14 cellular contexts compared by ENCODE assay signal in the genomic region with DNA sequence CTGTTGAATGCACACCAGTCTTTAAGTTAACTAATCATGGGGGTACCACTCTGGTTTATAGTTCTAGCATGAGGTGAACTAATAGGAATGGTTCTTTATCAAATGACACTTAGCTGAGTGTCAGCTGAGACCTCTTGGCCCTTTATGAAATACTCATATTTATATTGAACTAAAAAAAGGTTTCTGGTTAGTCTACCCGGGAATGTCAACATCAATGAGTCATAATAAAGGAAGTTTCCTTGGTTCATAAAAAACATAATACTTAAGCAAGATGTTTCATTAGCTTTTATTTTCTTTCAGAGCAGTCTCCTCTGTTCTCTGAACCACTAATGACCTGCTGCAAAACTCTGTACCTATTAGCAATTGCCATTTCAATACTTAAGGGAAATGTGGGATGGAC. TPM values are rescaled to one million over a fixed set of nuclear protein-coding genes. Genes with fewer than 3 reads are reported as not detected.
DNase-seq lines count a peak whose midpoint lies in the region; ATAC-seq, FAIRE-seq and TF ChIP-seq lines count a peak whose summit lies in the region.
"Had no signal": no experiment of that assay in that cellular context is flagged by ENCODE, and none has a peak within 500 bp of the region (broad histone marks: within the 10 kb centered on the region; RNA-seq: fewer than 3 reads in every experiment).

No MANE protein-coding gene starts in this region.

- H3K36me3 ChIP-seq in lower lobe of right lung, result no peaks in the 10 kb centered on the region
- no peaks in the 10 kb centered on the region for H3K36me3 ChIP-seq in CD8-positive, alpha-beta T cell (ENCODE audit: insufficient read depth, low read length)

- H3K4me1 Mint-ChIP-seq in CD8-positive, alpha-beta T cell (ENCODE audit: low read depth), result no peaks in the 10 kb centered on the region
- no peaks in the 10 kb centered on the region for H3K4me1 Mint-ChIP-seq in naive thymus-derived CD8-positive, alpha-beta T cell

- intact Hi-C loops in lower lobe of right lung (cut with DNase I), result no loop called here
- intact Hi-C loops in CD8-positive, alpha-beta T cell (cut with DNase I, micrococcal nuclease), result no loop called here

- H3K9me3 Mint-ChIP-seq in CD8-positive, alpha-beta T cell, result no peaks in the 10 kb centered on the region
- no peaks in the 10 kb centered on the region for H3K9me3 Mint-ChIP-seq in naive thymus-derived CD8-positive, alpha-beta T cell

- POLR2A ChIA-PET in CD8-positive, alpha-beta T cell (lab: Charles Lee), result no interaction called here
- POLR2A ChIA-PET in naive thymus-derived CD8-positive, alpha-beta T cell (lab: Charles Lee), result no interaction called here

- H3K27me3 ChIP-seq in lower lobe of right lung (ENCODE audit: low read depth), result no peaks in the 10 kb centered on the region
- no peaks in the 10 kb centered on the region for H3K27me3 ChIP-seq in CD8-positive, alpha-beta T cell (ENCODE audit: insufficient read depth, low read length)

- peak; percentile 63 to 87 for ATAC-seq in lower lobe of right lung
- no peak for ATAC-seq in CD8-positive, alpha-beta T cell
- no peak for ATAC-seq in naive thymus-derived CD8-positive, alpha-beta T cell

- H3K27me3 Mint-ChIP-seq in CD8-positive, alpha-beta T cell (ENCODE audit: low read depth), result peaks cover 10% of the 10 kb centered on the region
- peaks cover 0 to 14% (median 6%) of the 10 kb centered on the region in 5 donors for H3K27me3 Mint-ChIP-seq in naive thymus-derived CD8-positive, alpha-beta T cell

- H3K4me1 ChIP-seq in lower lobe of right lung, result peaks cover 75% of the 10 kb centered on the region
- H3K4me1 ChIP-seq in CD8-positive, alpha-beta T cell (ENCODE audit: insufficient read depth, low read length), result no peaks in the 10 kb centered on the region

- no peak for TF ChIP-seq CTCF in lower lobe of right lung (IDR thresholded peaks at IDR 0.05)
- no peak for TF ChIP-seq CTCF in CD8-positive, alpha-beta T cell (IDR thresholded peaks at IDR 0.05)

- DNase-seq in MV-4-11 (lab: John Stamatoyannopoulos, UW), result peak; percentile 28
- DNase-seq in dermis blood vessel endothelial cell, result peak; percentile 74
- DNase-seq in lower lobe of right lung, result no peak
- DNase-seq in CD8-positive, alpha-beta T cell, result no peak
- no peak for DNase-seq in naive thymus-derived CD8-positive, alpha-beta T cell
- DNase-seq in effector CD4-positive, alpha-beta T cell, result no peak
- DNase-seq in NCI-H345 (lab: John Stamatoyannopoulos, UW), result no peak
- DNase-seq: activated naive CD4-positive, alpha-beta T cell treated with Interleukin-2 at 50 U/mL for 16 hours; midbrain; NCI-H69; stimulated activated CD4-positive, alpha-beta T cell treated with anti-CD3 and anti-CD28 coated beads, Interleukin-4, amount 100 ng/mL, for 1 hour had no signal

- no peak overlapping the region for H3K27ac Mint-ChIP-seq in CD8-positive, alpha-beta T cell
- no peak overlapping the region for H3K27ac Mint-ChIP-seq in naive thymus-derived CD8-positive, alpha-beta T cell

- peak overlapping the region; percentile 27 for H3K27ac ChIP-seq in lower lobe of right lung
- H3K27ac ChIP-seq in CD8-positive, alpha-beta T cell (ENCODE audit: low read depth, low read length), result no peak overlapping the region
- H3K27ac ChIP-seq: KMS-11 had no signal

- no peaks in the 10 kb centered on the region for H3K36me3 Mint-ChIP-seq in CD8-positive, alpha-beta T cell
- H3K36me3 Mint-ChIP-seq in naive thymus-derived CD8-positive, alpha-beta T cell, result no peaks in the 10 kb centered on the region

- H3K4me3 ChIP-seq in lower lobe of right lung, result no peak overlapping the region
- H3K4me3 ChIP-seq in CD8-positive, alpha-beta T cell (ENCODE audit: low read depth, low read length), result no peak overlapping the region

- CTCF ChIA-PET in CD8-positive, alpha-beta T cell (lab: Charles Lee), result no interaction called here

- H3K4me3 Mint-ChIP-seq in CD8-positive, alpha-beta T cell, result no peak overlapping the region
- H3K4me3 Mint-ChIP-seq in naive thymus-derived CD8-positive, alpha-beta T cell, result no peak overlapping the region

- H3K9me3 ChIP-seq in lower lobe of right lung, result no peaks in the 10 kb centered on the region
- no peaks in the 10 kb centered on the region for H3K9me3 ChIP-seq in CD8-positive, alpha-beta T cell (ENCODE audit: low read length)

- FAIRE-seq in A204.1 (lab: Jason Lieb, UNC), result peak; percentile 56

RNA-seq across cellular contexts. Expression of gene DAB2, which starts 13.7 kb away (rescaled TPM):
- total RNA-seq in dermis blood vessel endothelial cell, result 118 and 129 TPM in 2 replicates
- total RNA-seq in lower lobe of right lung, result 164 TPM
- total RNA-seq in CD8-positive, alpha-beta T cell, result not detected
- total RNA-seq in naive thymus-derived CD8-positive, alpha-beta T cell, result 1 to 10 TPM; 2.2 to 2.6 TPM
- polyA plus RNA-seq in naive thymus-derived CD8-positive, alpha-beta T cell, result under 1 TPM in 2 of 3 donors, not detected in 1; 0.07 to 0.26 TPM

RNA-seq across cellular contexts. Expression of gene C9, which starts 46.8 kb away (rescaled TPM):
- total RNA-seq in dermis blood vessel endothelial cell (0.34 TPM in 1 of 2 replicates, not detected in the other), lower lobe of right lung (0.27 TPM)
- total RNA-seq in CD8-positive, alpha-beta T cell, result not detected
- not detected for total RNA-seq in naive thymus-derived CD8-positive, alpha-beta T cell
- not detected for polyA plus RNA-seq in naive thymus-derived CD8-positive, alpha-beta T cell
- total RNA-seq: epithelial cell of proximal tubule had no signal

Comparison
In these comparisons a context has a peak if more than half of its experiments do, and no peak if none do; other contexts are left out.
1. DNase-seq: peak in MV-4-11 (single experiment) and dermis blood vessel endothelial cell (single experiment); none in lower lobe of right lung (single experiment), CD8-positive, alpha-beta T cell (0 of 7), naive thymus-derived CD8-positive, alpha-beta T cell (0 of 10), effector CD4-positive, alpha-beta T cell (single experiment) and NCI-H345 (single experiment).
2. ATAC-seq: peak in lower lobe of right lung (2 of 2); none in CD8-positive, alpha-beta T cell (single experiment) and naive thymus-derived CD8-positive, alpha-beta T cell (0 of 2).
3. RNA of gene DAB2, which starts 13.7 kb away (total RNA-seq): 164 TPM in lower lobe of right lung (single experiment) and 118 to 129 TPM in dermis blood vessel endothelial cell; 2.2 to 2.6 TPM in naive thymus-derived CD8-positive, alpha-beta T cell and not detected in CD8-positive, alpha-beta T cell; every median in the first group is over 10 times any median in the second.